8 cellular contexts compared by ENCODE assay signal in the genomic region with DNA sequence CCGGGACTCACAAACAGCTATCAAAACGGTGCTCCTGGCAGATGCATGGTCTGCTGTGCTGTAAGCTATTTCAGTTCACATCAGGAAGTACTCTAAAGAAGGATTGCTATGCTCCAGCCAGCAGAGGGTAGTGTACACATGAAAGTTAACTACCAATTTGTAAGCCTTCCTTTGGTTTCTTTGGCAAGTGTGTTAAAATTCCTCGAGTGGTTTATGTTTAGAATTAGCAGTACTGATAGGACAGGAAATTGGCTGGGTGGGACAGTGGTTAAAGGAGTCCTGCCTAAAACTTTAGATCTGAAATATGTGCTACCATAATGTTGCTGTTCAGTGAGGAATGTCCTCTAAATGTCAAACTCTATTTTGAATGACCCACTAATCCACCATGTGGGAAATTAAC. TPM values are rescaled to one million over a fixed set of nuclear protein-coding genes. Genes with fewer than 3 reads are reported as not detected.
DNase-seq lines count a peak whose midpoint lies in the region; ATAC-seq and TF ChIP-seq lines count a peak whose summit lies in the region.

No MANE protein-coding gene starts in this region.

- no peaks in the 10 kb centered on the region for H3K27me3 Mint-ChIP-seq in stimulated activated memory B cell treated with anti-CD40 and anti-IgM and Interleukin-4, amounts not matched to agents 10 μg/mL and 1 μg/mL and 100 μg/mL, for 72 hours
- no peaks in the 10 kb centered on the region for H3K27me3 Mint-ChIP-seq in activated CD4-positive, alpha-beta memory T cell treated with anti-CD3 and anti-CD28 coated beads, Interleukin-2, amount 10 ng/mL, durations not matched to agents 7 days and 5 days

- intact Hi-C loops in lower lobe of right lung (cut with DNase I): no loop called here

- H3K9me3 ChIP-seq in DND-41 (ENCODE audit: insufficient read depth, low read length, severe bottlenecking) (no peaks in the 10 kb centered on the region), lower lobe of right lung (no peaks in the 10 kb centered on the region)

- POLR2A ChIA-PET in activated CD4-positive, alpha-beta memory T cell treated with anti-CD3 and anti-CD28 coated beads, Interleukin-2, amount 10 ng/mL, durations not matched to agents 7 days and 5 days (lab: Charles Lee): no interaction called here

- H3K79me2 ChIP-seq in DND-41 (ENCODE audit: insufficient read depth, low read length): no peaks in the 10 kb centered on the region

- H3K4me1 ChIP-seq in DND-41 (ENCODE audit: insufficient read depth, low read length) (no peaks in the 10 kb centered on the region), lower lobe of right lung (peaks cover 13% of the 10 kb centered on the region)

- no peak overlapping the region for H3K4me3 ChIP-seq in DND-41 (ENCODE audit: low read depth in 1 of 2, low read length in 2 of 2)
- no peak overlapping the region for H3K4me3 ChIP-seq in lower lobe of right lung

- no peak overlapping the region for H3K4me3 Mint-ChIP-seq in stimulated activated memory B cell treated with anti-CD40 and anti-IgM and Interleukin-4, amounts not matched to agents 10 μg/mL and 1 μg/mL and 100 μg/mL, for 72 hours
- no peak overlapping the region for H3K4me3 Mint-ChIP-seq in activated CD4-positive, alpha-beta memory T cell treated with anti-CD3 and anti-CD28 coated beads, Interleukin-2, amount 10 ng/mL, durations not matched to agents 7 days and 5 days

- H3K27me3 ChIP-seq in DND-41 (ENCODE audit: insufficient read depth, low read length, poor library complexity) (no peaks in the 10 kb centered on the region), lower lobe of right lung (ENCODE audit: low read depth) (no peaks in the 10 kb centered on the region)

- H3K4me2 ChIP-seq in DND-41 (ENCODE audit: insufficient read depth, low read length): no peak overlapping the region

- H3K27ac Mint-ChIP-seq in stimulated activated memory B cell treated with anti-CD40 and anti-IgM and Interleukin-4, amounts not matched to agents 10 μg/mL and 1 μg/mL and 100 μg/mL, for 72 hours: no peak overlapping the region
- no peak overlapping the region for H3K27ac Mint-ChIP-seq in activated CD4-positive, alpha-beta memory T cell treated with anti-CD3 and anti-CD28 coated beads, Interleukin-2, amount 10 ng/mL, durations not matched to agents 7 days and 5 days

- CTCF ChIA-PET in activated CD4-positive, alpha-beta memory T cell treated with anti-CD3 and anti-CD28 coated beads, Interleukin-2, amount 10 ng/mL, durations not matched to agents 7 days and 5 days (lab: Charles Lee): interaction anchor here (0.6 to 1.1 kb wide), 2 partner anchors 13 to 307 kb away, joined by 3 read pairs; partner anchors contain the start of gene CENPW

- no peaks in the 10 kb centered on the region for H4K20me1 ChIP-seq in DND-41 (ENCODE audit: insufficient read depth, low read length)

- ATAC-seq in DND-41 (ENCODE audit: insufficient read depth, low read depth) (peak; percentile 71), GM19372 (IDR thresholded peaks at IDR 0.05; ENCODE audit: low read depth, unreplicated experiment) (peak; percentile 85), HG03378 (IDR thresholded peaks at IDR 0.05; ENCODE audit: unreplicated experiment) (peak; percentile 88), lower lobe of right lung (peak; percentile 87 to 92)
- no peak for ATAC-seq in stimulated activated memory B cell treated with anti-CD40 and anti-IgM and Interleukin-4, amounts not matched to agents 10 μg/mL and 1 μg/mL and 100 μg/mL, for 72 hours

- H3K9ac ChIP-seq in DND-41 (ENCODE audit: low read depth, low read length): no peak overlapping the region

- H3K36me3 Mint-ChIP-seq in stimulated activated memory B cell treated with anti-CD40 and anti-IgM and Interleukin-4, amounts not matched to agents 10 μg/mL and 1 μg/mL and 100 μg/mL, for 72 hours: peaks cover 76% of the 10 kb centered on the region
- peaks cover 7% of the 10 kb centered on the region for H3K36me3 Mint-ChIP-seq in activated CD4-positive, alpha-beta memory T cell treated with anti-CD3 and anti-CD28 coated beads, Interleukin-2, amount 10 ng/mL, durations not matched to agents 7 days and 5 days (ENCODE audit: low read depth)

- no peaks in the 10 kb centered on the region for H3K4me1 Mint-ChIP-seq in stimulated activated memory B cell treated with anti-CD40 and anti-IgM and Interleukin-4, amounts not matched to agents 10 μg/mL and 1 μg/mL and 100 μg/mL, for 72 hours
- H3K4me1 Mint-ChIP-seq in activated CD4-positive, alpha-beta memory T cell treated with anti-CD3 and anti-CD28 coated beads, Interleukin-2, amount 10 ng/mL, durations not matched to agents 7 days and 5 days: peaks cover 6% of the 10 kb centered on the region

- no peak overlapping the region for H2AFZ ChIP-seq in DND-41 (ENCODE audit: low read depth, low read length)

- TF ChIP-seq CTCF in DND-41 (IDR thresholded peaks at IDR 0.05; ENCODE audit: borderline replicate concordance, extremely low read depth, low read length, poor library complexity, severe bottlenecking) (peak; percentile 59), lower lobe of right lung (IDR thresholded peaks at IDR 0.05) (peak; percentile 58)

- H3K9me3 Mint-ChIP-seq in stimulated activated memory B cell treated with anti-CD40 and anti-IgM and Interleukin-4, amounts not matched to agents 10 μg/mL and 1 μg/mL and 100 μg/mL, for 72 hours: no peaks in the 10 kb centered on the region
- no peaks in the 10 kb centered on the region for H3K9me3 Mint-ChIP-seq in activated CD4-positive, alpha-beta memory T cell treated with anti-CD3 and anti-CD28 coated beads, Interleukin-2, amount 10 ng/mL, durations not matched to agents 7 days and 5 days

- DNase-seq in DND-41 (no peak), NOMO-1 treated with dmso at 0.1 percent for 144 hours (lab: John Stamatoyannopoulos, UW; ENCODE audit: unreplicated experiment) (peak; percentile 4), dermis blood vessel endothelial cell (peak; percentile 85), lower lobe of right lung (no peak)
- DNase-seq in activated CD4-positive, alpha-beta memory T cell treated with anti-CD3 and anti-CD28 coated beads, Interleukin-2, amount 10 ng/mL, durations not matched to agents 7 days and 5 days: no peak

- no peaks in the 10 kb centered on the region for H3K36me3 ChIP-seq in DND-41 (ENCODE audit: insufficient read depth, low read length)
- H3K36me3 ChIP-seq in lower lobe of right lung: peaks cover 10% of the 10 kb centered on the region

- H3K27ac ChIP-seq in DND-41 (ENCODE audit: low read length) (no peak overlapping the region), lower lobe of right lung (no peak overlapping the region)

RNA-seq across cellular contexts. Expression of gene TRMT11, which starts 47.4 kb away (rescaled TPM):
- 17.1 and 18.0 TPM in 2 replicates for total RNA-seq in dermis blood vessel endothelial cell
- total RNA-seq in lower lobe of right lung: 17.1 TPM
- total RNA-seq in activated CD4-positive, alpha-beta memory T cell treated with anti-CD3 and anti-CD28 coated beads, Interleukin-2, amount 10 ng/mL, durations not matched to agents 7 days and 5 days: 10 to 100 TPM; 17.6 to 19.2 TPM

Comparison
In these comparisons a context has a peak if more than half of its experiments do, and no peak if none do; other contexts are left out.
1. DNase-seq: peak in NOMO-1 treated with dmso at 0.1 percent for 144 hours (single experiment) and dermis blood vessel endothelial cell (single experiment); none in DND-41 (single experiment), lower lobe of right lung (single experiment) and activated CD4-positive, alpha-beta memory T cell treated with anti-CD3 and anti-CD28 coated beads, Interleukin-2, amount 10 ng/mL, durations not matched to agents 7 days and 5 days (single experiment).